25 cellular contexts compared by ENCODE assay signal in the genomic region with DNA sequence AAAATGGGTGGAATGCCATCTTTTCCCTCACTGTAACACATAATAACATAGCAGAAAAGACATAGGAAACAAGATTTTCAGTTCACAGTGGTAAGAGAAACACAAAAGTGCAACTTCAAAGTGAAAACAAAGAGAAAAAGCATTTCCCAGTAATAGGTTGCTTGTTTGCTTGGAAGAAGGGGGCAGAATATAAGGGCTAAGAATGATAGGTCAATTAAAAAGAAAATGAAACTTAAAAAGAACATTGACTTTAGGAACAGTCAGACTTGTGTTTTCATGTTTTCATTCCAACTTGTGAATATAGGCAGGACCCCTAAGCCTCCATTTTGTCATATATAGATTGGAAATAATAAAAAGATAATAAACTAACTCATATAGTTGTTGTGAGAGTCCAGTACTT.
"Had no signal": no experiment of that assay in that cellular context is flagged by ENCODE, and none has a peak within 500 bp of the region (broad histone marks: within the 10 kb centered on the region; RNA-seq: fewer than 3 reads in every experiment).

No MANE protein-coding gene starts in this region.

- H3K9me3 ChIP-seq: left lung, lower lobe of right lung, ovary, right atrium auricular region, right lobe of liver, suprapubic skin, thoracic aorta, tibial artery, upper lobe of right lung had no signal

- H3K4me1 Mint-ChIP-seq: immature natural killer cell had no signal

- H3K27me3 Mint-ChIP-seq: progenitor cell of endocrine pancreas had no signal

- H3K9me3 Mint-ChIP-seq: immature natural killer cell; stimulated activated naive CD8-positive, alpha-beta T cell treated with anti-CD3 and anti-CD28 coated beads, Interleukin-15, Interleukin-2, amounts not matched to agents 100 ng/mL and 50 ng/mL, for 24 hours had no signal

- H3K4me3 ChIP-seq: left lung, lower lobe of right lung, ovary, right atrium auricular region, right lobe of liver, smooth muscle cell, suprapubic skin, thoracic aorta, tibial artery, upper lobe of right lung had no signal

- H3K27ac ChIP-seq: left lung, lower lobe of right lung, ovary, right atrium auricular region, right lobe of liver, suprapubic skin, thoracic aorta, tibial artery, upper lobe of right lung had no signal

- H3K4me2 ChIP-seq: smooth muscle cell had no signal

- ATAC-seq: left colon; left lung; lower lobe of right lung; naive thymus-derived CD8-positive, alpha-beta T cell; right lobe of liver; upper lobe of right lung had no signal

- H3K36me3 Mint-ChIP-seq: immature natural killer cell; naive thymus-derived CD8-positive, alpha-beta T cell had no signal

- H3K27me3 ChIP-seq: left lung, ovary, right atrium auricular region, right lobe of liver, suprapubic skin, tibial artery, upper lobe of right lung had no signal

- H3K4me3 Mint-ChIP-seq: immature natural killer cell; naive thymus-derived CD8-positive, alpha-beta T cell; stimulated activated naive CD8-positive, alpha-beta T cell treated with anti-CD3 and anti-CD28 coated beads, Interleukin-15, Interleukin-2, amounts not matched to agents 100 ng/mL and 50 ng/mL, for 24 hours had no signal

- H3K27ac Mint-ChIP-seq: immature natural killer cell; naive thymus-derived CD8-positive, alpha-beta T cell; progenitor cell of endocrine pancreas; stimulated activated naive CD8-positive, alpha-beta T cell treated with anti-CD3 and anti-CD28 coated beads, Interleukin-15, Interleukin-2, amounts not matched to agents 100 ng/mL and 50 ng/mL, for 24 hours had no signal

- H3K4me1 ChIP-seq: left lung, lower lobe of right lung, right atrium auricular region, right lobe of liver, suprapubic skin, tibial artery, upper lobe of right lung had no signal

- DNase-seq: hippocampal formation; immature natural killer cell; kidney; left colon; left lung; lower lobe of right lung; mammary epithelial cell; mesenchymal stem cell; naive thymus-derived CD8-positive, alpha-beta T cell; ovary; right lobe of liver; stimulated activated CD4-positive, alpha-beta T cell treated with anti-CD3 and anti-CD28 coated beads, Interleukin-1b, Interleukin-23, amount 100 ng/mL, for 48 hours; stimulated activated CD4-positive, alpha-beta T cell treated with anti-CD3 and anti-CD28 coated beads, Interleukin-2, amount 100 ng/mL, for 48 hours; stimulated activated CD4-positive, alpha-beta T cell treated with anti-CD3 and anti-CD28 coated beads, Interleukin-4, amount 100 ng/mL, for 4 hours; stimulated activated CD8-positive, alpha-beta memory T cell treated with anti-CD3 and anti-CD28 coated beads, Interleukin-4, amount 100 ng/mL, for 48 hours; stimulated activated naive CD4-positive, alpha-beta T cell; tibial artery; trophoblast cell; upper lobe of right lung had no signal

- H3K36me3 ChIP-seq: left lung, lower lobe of right lung, ovary, right atrium auricular region, right lobe of liver, suprapubic skin, thoracic aorta, tibial artery, upper lobe of right lung had no signal
